Comparison of ENCODE assay signal across 15 cellular contexts in genomic region chr14:37600880-37601741, GRCh38. TPM values are rescaled to one million over a fixed set of nuclear protein-coding genes. Genes with fewer than 3 reads are reported as not detected.
DNase-seq lines count a peak whose midpoint lies in the region; ATAC-seq and TF ChIP-seq lines count a peak whose summit lies in the region.
"Had no signal": no experiment of that assay in that cellular context is flagged by ENCODE, and none has a peak within 500 bp of the region (broad histone marks: within the 10 kb centered on the region; RNA-seq: fewer than 3 reads in every experiment).

No MANE protein-coding gene starts in this region.

- ATAC-seq in PC-3: no peak
- peak; percentile 56 for ATAC-seq in left lobe of liver
- ATAC-seq: K562 had no signal

- intact Hi-C loops in PC-3 (cut with micrococcal nuclease): loop anchor here (2.0 kb wide), 1 partner anchor 40 kb away; no protein-coding TSS in a partner anchor

- H3K27ac ChIP-seq in PC-3 (ENCODE audit: low read length) (peak overlapping the region; percentile 99), neuronal stem cell (replicated peaks; ENCODE audit: low read length) (no peak overlapping the region)
- H3K27ac ChIP-seq: GM23248, SK-N-MC had no signal

- H3K4me1 ChIP-seq in PC-3 (ENCODE audit: insufficient read depth, low read length) (peaks cover 47% of the 10 kb centered on the region), neuronal stem cell (ENCODE audit: control insufficient read depth in 2 of 2, insufficient read depth in 1 of 2, low read depth in 1 of 2, low read length in 2 of 2) (peaks cover 4 to 8% of the 10 kb centered on the region in 2 donors)

- no TSS peak for BruUV-seq in PC-3 (replicated peaks; lab: Mats Ljungman, UMichigan)

- no peak for TF ChIP-seq CTCF in PC-3 (conservative IDR thresholded peaks at IDR 0.05; ENCODE audit: low read depth, low read length)

- H3K27me3 ChIP-seq in PC-3 (ENCODE audit: low read length) (no peaks in the 10 kb centered on the region), neuronal stem cell (ENCODE audit: control insufficient read depth in 3 of 3, insufficient read depth in 3 of 3, low read depth in 1 of 3, low read length in 3 of 3) (peaks cover 26 to 100% (median 75%) of the 10 kb centered on the region in 3 experiments)

- H4K20me1 ChIP-seq in PC-3 (ENCODE audit: low read length): no peaks in the 10 kb centered on the region

- no peaks in the 10 kb centered on the region for H3K36me3 ChIP-seq in PC-3 (ENCODE audit: low read depth, low read length)
- H3K36me3 ChIP-seq in neuronal stem cell (replicated peaks in 1 of 2; ENCODE audit: control insufficient read depth in 2 of 2, insufficient read depth in 2 of 2, low read length in 2 of 2): no peaks in the 10 kb centered on the region

- H3K9me3 ChIP-seq in PC-3 (ENCODE audit: low read length) (no peaks in the 10 kb centered on the region), neuronal stem cell (replicated peaks in 1 of 2; ENCODE audit: control insufficient read depth in 2 of 2, insufficient read depth in 1 of 2, low read depth in 1 of 2, low read length in 2 of 2) (peaks cover 3 to 5% of the 10 kb centered on the region in 2 donors)

- DNase-seq in PC-3: peak; percentile 38
- DNase-seq in left lobe of liver (ENCODE audit: low spot score): peak; percentile 66
- no peak for DNase-seq in neuronal stem cell (ENCODE audit: low spot score)
- no peak for DNase-seq in nucleus accumbens (lab: John Stamatoyannopoulos, UW)
- no peak for DNase-seq in UCSD-AML1 (lab: John Stamatoyannopoulos, UW; ENCODE audit: unreplicated experiment)
- no peak for DNase-seq in HuH-7 (ENCODE audit: low spot score)
- no peak for DNase-seq in stimulated activated naive CD4-positive, alpha-beta T cell (lab: John Stamatoyannopoulos, UW)
- DNase-seq: GF-D8, GM23248, HCEC 1CT, NCI-H1105, NCI-H2081 treated with DMSO at 0.1 percent for 48 hours, Right ventricle myocardium superior had no signal

- no peak overlapping the region for H2BK12ac ChIP-seq in neuronal stem cell (ENCODE audit: low read length)

- no peaks in the 10 kb centered on the region for H3K9me2 ChIP-seq in PC-3 (replicated peaks; ENCODE audit: low read length)

- H3K4me2 ChIP-seq in PC-3 (ENCODE audit: low read length) (peak overlapping the region; percentile 84), neuronal stem cell (ENCODE audit: insufficient read depth, low read length, poor library complexity, severe bottlenecking) (no peak overlapping the region)

- peak overlapping the region; percentile 8 for H3K18ac ChIP-seq in neuronal stem cell (ENCODE audit: low read length)

- no peak overlapping the region for H3K23ac ChIP-seq in neuronal stem cell (ENCODE audit: low read depth, low read length, poor library complexity)

- no peaks in the 10 kb centered on the region for H3F3A ChIP-seq in PC-3 (ENCODE audit: low read length, unreplicated experiment)

- no peak overlapping the region for H2BK15ac ChIP-seq in neuronal stem cell (ENCODE audit: low read length)

- H2BK5ac ChIP-seq in neuronal stem cell (ENCODE audit: low read length): no peak overlapping the region

- no peak overlapping the region for H3K14ac ChIP-seq in neuronal stem cell (ENCODE audit: low read length)

- no peak overlapping the region for H4K8ac ChIP-seq in neuronal stem cell (ENCODE audit: low read depth, low read length)

- no peak overlapping the region for H2AK5ac ChIP-seq in neuronal stem cell (ENCODE audit: low read depth, low read length)

- H3K9ac ChIP-seq in PC-3 (ENCODE audit: low read length) (peak overlapping the region; percentile 99; the same call in 1 of the 2 replicates), neuronal stem cell (ENCODE audit: low read depth, low read length, poor library complexity) (no peak overlapping the region)
- H3K9ac ChIP-seq: GM23248 had no signal

- H2AFZ ChIP-seq in PC-3 (ENCODE audit: low read length): no peak overlapping the region
- no peak overlapping the region for H2AFZ ChIP-seq in neuronal stem cell (ENCODE audit: low read length)
- H2AFZ ChIP-seq: GM23248 had no signal

- POLR2A ChIA-PET in PC-3 (lab: Charles Lee; ENCODE audit: unreplicated experiment): interaction anchor here (0.5 to 0.7 kb wide), 2 partner anchors 16 to 226 kb away, joined by 3 to 4 read pairs; no protein-coding TSS in a partner anchor

- H3K79me2 ChIP-seq in PC-3 (ENCODE audit: low read length): peaks cover 54% of the 10 kb centered on the region

- no peak overlapping the region for H2BK120ac ChIP-seq in neuronal stem cell (ENCODE audit: low read depth, low read length)

- no peak overlapping the region for H3K4ac ChIP-seq in neuronal stem cell (ENCODE audit: low read length)

- CTCF ChIA-PET in PC-3 (lab: Charles Lee): interaction anchor here (0.9 kb wide), 1 partner anchor 96 kb away, joined by 3 read pairs; no protein-coding TSS in a partner anchor

- H4K91ac ChIP-seq in neuronal stem cell (ENCODE audit: low read depth, low read length, poor library complexity): no peak overlapping the region

- WGBS in neuronal stem cell (ENCODE audit: extremely low coverage in 2 of 2, insufficient read length in 2 of 2, insufficient replicate concordance in 1 of 2), 2 donors: no CpG with 5 or more reads among the region's 4 CpGs

- peak overlapping the region; percentile 93; the same call in 1 of the 2 replicates for H3K4me3 ChIP-seq in PC-3 (ENCODE audit: low read length)
- no peak overlapping the region for H3K4me3 ChIP-seq in neuronal stem cell (ENCODE audit: low read length in 2 of 2)
- H3K4me3 ChIP-seq: GM23248, K562 had no signal

- no peaks in the 10 kb centered on the region for H3K79me1 ChIP-seq in neuronal stem cell (ENCODE audit: low read depth, low read length)

RNA-seq across cellular contexts. Expression of gene TTC6, which starts 5.7 kb away (rescaled TPM):
- total RNA-seq in PC-3 (2014; rRNA removed) (13.4 and 18.0 TPM in 2 replicates), left lobe of liver (5.0 TPM)
- 0.04 TPM for polyA plus RNA-seq in neuronal stem cell (2013, experiment 1 of 2)
- polyA plus RNA-seq in neuronal stem cell (2013, experiment 2 of 2): 0.01 TPM
- total RNA-seq: GM23248, Right ventricle myocardium superior had no signal
- polyA plus RNA-seq: GM23248 had no signal

RNA-seq across cellular contexts. Expression of gene FOXA1, which starts 6.1 kb away (rescaled TPM):
- total RNA-seq in PC-3 (2014; rRNA removed) (212 and 249 TPM in 2 replicates), left lobe of liver (36.6 TPM)
- polyA plus RNA-seq in neuronal stem cell (2013, experiment 1 of 2): 0.08 TPM
- 0.11 TPM for polyA plus RNA-seq in neuronal stem cell (2013, experiment 2 of 2)
- total RNA-seq: GM23248, Right ventricle myocardium superior had no signal

Comparison
In these comparisons a context has a peak if more than half of its experiments do, and no peak if none do; other contexts are left out.
1. DNase-seq: peak in PC-3 (single experiment) and left lobe of liver (single experiment); none in neuronal stem cell (single experiment), nucleus accumbens (0 of 56), UCSD-AML1 (single experiment), HuH-7 (single experiment) and stimulated activated naive CD4-positive, alpha-beta T cell (0 of 6).